Comparison of ENCODE assay signal across 8 cellular contexts in the genomic region with DNA sequence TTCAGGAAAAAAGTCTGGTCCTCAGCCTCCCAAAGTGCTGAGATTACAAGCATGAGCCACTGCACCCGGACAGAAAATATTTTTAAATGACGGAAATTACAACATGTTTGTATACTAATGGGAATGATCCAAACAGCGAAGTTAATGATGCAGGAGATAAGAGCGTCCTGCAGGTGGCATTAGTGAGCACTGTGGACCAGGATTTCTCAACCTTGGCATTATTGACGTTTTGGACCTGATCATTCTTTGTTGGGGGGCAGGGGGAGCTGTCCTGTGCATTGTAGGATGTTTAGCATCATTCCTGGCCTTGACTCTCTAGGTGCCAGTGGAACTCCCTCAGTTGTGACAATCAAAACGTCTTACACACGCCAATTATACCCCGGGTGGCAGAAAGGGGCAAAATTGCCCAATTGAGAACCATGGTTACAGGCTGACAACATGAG. TPM values are rescaled to one million over a fixed set of nuclear protein-coding genes. Genes with fewer than 3 reads are reported as not detected.
DNase-seq lines count a peak whose midpoint lies in the region; ATAC-seq and TF ChIP-seq lines count a peak whose summit lies in the region.

No MANE protein-coding gene starts in this region.

- H3K4me1 ChIP-seq in CD4-positive, CD25-positive, alpha-beta regulatory T cell (ENCODE audit: control insufficient read depth, insufficient read depth, low read length, poor library complexity, severe bottlenecking): no peaks in the 10 kb centered on the region
- H3K4me1 ChIP-seq in transverse colon: peaks cover 0 to 13% (median 0%) of the 10 kb centered on the region in 4 donors

- ATAC-seq in CD4-positive, CD25-positive, alpha-beta regulatory T cell (ENCODE audit: low read depth in 2 of 2): peak in 1 of 2 donors; percentile 53
- no peak for ATAC-seq in stimulated activated effector memory CD8-positive, alpha-beta T cell treated with anti-CD3 and anti-CD28 coated beads, Interleukin-12 subunit alpha, Interleukin-12 subunit beta, amount 100 ng/mL, for 72 hours

- peaks cover 28% of the 10 kb centered on the region for H3K36me3 Mint-ChIP-seq in CD4-positive, CD25-positive, alpha-beta regulatory T cell
- peaks cover 18% of the 10 kb centered on the region for H3K36me3 Mint-ChIP-seq in stimulated activated effector memory CD8-positive, alpha-beta T cell treated with anti-CD3 and anti-CD28 coated beads, Interleukin-12 subunit alpha, Interleukin-12 subunit beta, amount 100 ng/mL, for 72 hours

- no peak for TF ChIP-seq POLR2A in transverse colon (IDR thresholded peaks at IDR 0.05)

- no peaks in the 10 kb centered on the region for H3K9me3 Mint-ChIP-seq in CD4-positive, CD25-positive, alpha-beta regulatory T cell
- H3K9me3 Mint-ChIP-seq in stimulated activated effector memory CD8-positive, alpha-beta T cell treated with anti-CD3 and anti-CD28 coated beads, Interleukin-12 subunit alpha, Interleukin-12 subunit beta, amount 100 ng/mL, for 72 hours: no peaks in the 10 kb centered on the region

- TF ChIP-seq CTCF in GM20000 (IDR thresholded peaks at IDR 0.05; ENCODE audit: extremely low read depth, missing control alignments) (peak; percentile 25), transverse colon (IDR thresholded peaks at IDR 0.05) (peak; percentile 54 to 76 (median 67))

- no peaks in the 10 kb centered on the region for H3K9me3 ChIP-seq in CD4-positive, CD25-positive, alpha-beta regulatory T cell (ENCODE audit: control insufficient read depth in 2 of 2, low read length in 2 of 2)
- H3K9me3 ChIP-seq in transverse colon: no peaks in the 10 kb centered on the region

- H3K27ac Mint-ChIP-seq in CD4-positive, CD25-positive, alpha-beta regulatory T cell: no peak overlapping the region
- no peak overlapping the region for H3K27ac Mint-ChIP-seq in stimulated activated effector memory CD8-positive, alpha-beta T cell treated with anti-CD3 and anti-CD28 coated beads, Interleukin-12 subunit alpha, Interleukin-12 subunit beta, amount 100 ng/mL, for 72 hours

- peaks cover 0 to 11% (median 2%) of the 10 kb centered on the region in 4 donors for H3K4me1 Mint-ChIP-seq in CD4-positive, CD25-positive, alpha-beta regulatory T cell
- no peaks in the 10 kb centered on the region for H3K4me1 Mint-ChIP-seq in stimulated activated effector memory CD8-positive, alpha-beta T cell treated with anti-CD3 and anti-CD28 coated beads, Interleukin-12 subunit alpha, Interleukin-12 subunit beta, amount 100 ng/mL, for 72 hours

- DNase-seq in CD4-positive, CD25-positive, alpha-beta regulatory T cell: peak; percentile 8 to 45 (median 8)
- DNase-seq in GM20000 (ENCODE audit: low spot score): peak; percentile 10
- peak; percentile 8 for DNase-seq in RPMI8226
- DNase-seq in central memory CD4-positive, alpha-beta T cell: peak; percentile 32
- peak; percentile 43 for DNase-seq in left kidney (ENCODE audit: low read depth, low spot score)
- peak; percentile 25 for DNase-seq in transverse colon
- DNase-seq in stimulated activated effector memory CD8-positive, alpha-beta T cell treated with anti-CD3 and anti-CD28 coated beads, Interleukin-12 subunit alpha, Interleukin-12 subunit beta, amount 100 ng/mL, for 72 hours (ENCODE audit: low spot score in 2 of 2): no peak
- no peak for DNase-seq in occipital lobe (lab: John Stamatoyannopoulos, UW)

- WGBS in transverse colon (ENCODE audit: low coverage in 1 of 2), 2 donors: 57 to 73% methylated on average over 5 to 8 of the region's 8 CpGs

- H3K4me3 Mint-ChIP-seq in CD4-positive, CD25-positive, alpha-beta regulatory T cell: no peak overlapping the region
- H3K4me3 Mint-ChIP-seq in stimulated activated effector memory CD8-positive, alpha-beta T cell treated with anti-CD3 and anti-CD28 coated beads, Interleukin-12 subunit alpha, Interleukin-12 subunit beta, amount 100 ng/mL, for 72 hours: no peak overlapping the region

- peaks cover 63% of the 10 kb centered on the region for H3K36me3 ChIP-seq in CD4-positive, CD25-positive, alpha-beta regulatory T cell (ENCODE audit: control insufficient read depth, insufficient read depth, low read length)
- H3K36me3 ChIP-seq in transverse colon: peaks cover 0 to 24% (median 11%) of the 10 kb centered on the region in 4 donors

- in situ Hi-C loops in transverse colon (cut with MboI; ENCODE audit: low pct_ligation_motif_present in 1 of 4, low pct_unique_long_range_greater_than_20kb in 1 of 4, low sequenced_read_pairs in 3 of 4): loop anchor here in 3 of 4 donors (10.0 to 25.0 kb wide), 3 partner anchors 249 to 706 kb away; no protein-coding TSS in a partner anchor

- no peaks in the 10 kb centered on the region for H3K27me3 ChIP-seq in CD4-positive, CD25-positive, alpha-beta regulatory T cell (ENCODE audit: control insufficient read depth, insufficient read depth, low read length)
- H3K27me3 ChIP-seq in transverse colon: no peaks in the 10 kb centered on the region

- no peaks in the 10 kb centered on the region for H3K27me3 Mint-ChIP-seq in CD4-positive, CD25-positive, alpha-beta regulatory T cell

- intact Hi-C loops in transverse colon (cut with DNase I; ENCODE audit: low total_unique reads): no loop called here

- H3K27ac ChIP-seq in CD4-positive, CD25-positive, alpha-beta regulatory T cell (ENCODE audit: insufficient read depth, low read length, poor library complexity, severe bottlenecking): no peak overlapping the region
- peak overlapping the region in 1 of 4 donors; percentile 36 for H3K27ac ChIP-seq in transverse colon

- H3K4me3 ChIP-seq in CD4-positive, CD25-positive, alpha-beta regulatory T cell (ENCODE audit: low read depth, low read length): no peak overlapping the region
- H3K4me3 ChIP-seq in transverse colon: no peak overlapping the region

- no peak for TF ChIP-seq EP300 in transverse colon (IDR thresholded peaks at IDR 0.05; ENCODE audit: low read depth)

RNA-seq across cellular contexts. Expression of a gene that starts 34.1 kb away (rescaled TPM):
- 86.6 TPM for total RNA-seq in CD4-positive, CD25-positive, alpha-beta regulatory T cell
- 10 to 100 TPM; 56.1 to 75.1 (median 62.4) TPM for polyA plus RNA-seq in CD4-positive, CD25-positive, alpha-beta regulatory T cell
- total RNA-seq in transverse colon (100 to 1,000 TPM in 2 of 4 donors, 10 to 100 TPM in 2; 43.4 to 128 (median 84.3) TPM), occipital lobe (195 TPM)

Comparison
In these comparisons a context has a peak if more than half of its experiments do, and no peak if none do; other contexts are left out.
1. DNase-seq: peak in CD4-positive, CD25-positive, alpha-beta regulatory T cell (3 of 3), GM20000 (single experiment), RPMI8226 (single experiment), central memory CD4-positive, alpha-beta T cell (single experiment), left kidney (single experiment) and transverse colon (single experiment); none in stimulated activated effector memory CD8-positive, alpha-beta T cell treated with anti-CD3 and anti-CD28 coated beads, Interleukin-12 subunit alpha, Interleukin-12 subunit beta, amount 100 ng/mL, for 72 hours (0 of 2) and occipital lobe (single experiment).